In genomic region chr3:51937014-51937413, GRCh38 we compare ENCODE assay signal across 23 cellular contexts. TPM values are rescaled to one million over a fixed set of nuclear protein-coding genes. Genes with fewer than 3 reads are reported as not detected.
DNase-seq lines count a peak whose midpoint lies in the region; ATAC-seq and TF ChIP-seq lines count a peak whose summit lies in the region.
"Had no signal": no experiment of that assay in that cellular context is flagged by ENCODE, and none has a peak within 500 bp of the region (broad histone marks: within the 10 kb centered on the region; RNA-seq: fewer than 3 reads in every experiment).

No MANE protein-coding gene starts in this region.

- no peak overlapping the region for H2BK15ac ChIP-seq in IMR-90 (ENCODE audit: low read depth, low read length)

- H3K4me1 ChIP-seq in IMR-90 (ENCODE audit: control insufficient read depth, insufficient read depth, low read length) (peaks cover 2% of the 10 kb centered on the region; the same call in 1 of the 2 replicates), spleen (peaks cover 6 to 26% (median 18%) of the 10 kb centered on the region in 6 donors)

- H3K9me1 ChIP-seq in IMR-90 (ENCODE audit: insufficient read depth, low read length): no peaks in the 10 kb centered on the region

- TF ChIP-seq CTCF in IMR-90 (conservative IDR thresholded peaks at IDR 0.05; ENCODE audit: low read depth, low read length) (no peak), spleen (IDR thresholded peaks at IDR 0.05 in 8 of 11, conservative IDR thresholded peaks at IDR 0.05 in 3 of 11) (no peak)

- H3K18ac ChIP-seq in IMR-90 (ENCODE audit: low read depth, low read length): no peak overlapping the region

- TF ChIP-seq RAD21 in IMR-90 (IDR thresholded peaks at IDR 0.05; ENCODE audit: low read length): no peak

- H3K27ac ChIP-seq in IMR-90 (ENCODE audit: insufficient read depth, low read length) (no peak overlapping the region), spleen (no peak overlapping the region)
- H3K27ac ChIP-seq: neutrophil, SJSA1, testis had no signal

- 60% methylated on average over 5 of the region's 9 CpGs; no CpG with 5 or more reads in 1 of the 2 experiments for WGBS in IMR-90 (ENCODE audit: extremely low coverage in 2 of 2, insufficient read length in 1 of 2), 2 experiments
- 90 to 95% (median 92%) methylated on average over 8 to 9 of the region's 9 CpGs for WGBS in spleen, 5 donors

- no peak overlapping the region for H4K5ac ChIP-seq in IMR-90 (ENCODE audit: low read depth, low read length)

- H3K4me2 ChIP-seq in IMR-90 (ENCODE audit: low read depth, low read length): no peak overlapping the region

- no peak overlapping the region for H4K8ac ChIP-seq in IMR-90 (ENCODE audit: low read depth in 2 of 2, low read length in 2 of 2)

- H3K4ac ChIP-seq in IMR-90 (ENCODE audit: low read depth, low read length): no peak overlapping the region

- no peak for TF ChIP-seq POLR2A in IMR-90 (IDR thresholded peaks at IDR 0.05; ENCODE audit: low read depth, low read length)
- TF ChIP-seq POLR2A in erythroblast (IDR thresholded peaks at IDR 0.05; ENCODE audit: low read length): no peak
- TF ChIP-seq POLR2A in spleen (IDR thresholded peaks at IDR 0.05): no peak

- H2AK5ac ChIP-seq in IMR-90 (ENCODE audit: low read depth, low read length): no peak overlapping the region

- H3K4me3 ChIP-seq in IMR-90 (ENCODE audit: insufficient read depth, low read depth, low read length): no peak overlapping the region
- no peak overlapping the region for H3K4me3 ChIP-seq in spleen
- H3K4me3 ChIP-seq: SJSA1, testis had no signal

- no peak overlapping the region for H2AK9ac ChIP-seq in IMR-90 (replicated peaks; ENCODE audit: low read depth, low read length, poor library complexity)

- dilution Hi-C loops in IMR-90 (cut with HindIII; ENCODE audit: low sequenced_read_pairs, unreplicated experiment): no loop called here

- peaks cover 52% of the 10 kb centered on the region for H3K36me3 ChIP-seq in IMR-90 (ENCODE audit: control insufficient read depth, insufficient read depth, low read length)
- H3K36me3 ChIP-seq in spleen: peaks cover 5 to 74% (median 66%) of the 10 kb centered on the region in 6 donors

- no peak overlapping the region for H2BK120ac ChIP-seq in IMR-90 (ENCODE audit: low read depth, low read length)

- H4K91ac ChIP-seq in IMR-90 (ENCODE audit: insufficient read depth, low read depth, low read length): no peak overlapping the region

- no peak overlapping the region for H3K23ac ChIP-seq in IMR-90 (ENCODE audit: low read depth, low read length)

- BruUV-seq in IMR-90 (replicated peaks; lab: Mats Ljungman, UMichigan): no TSS peak

- H3K9me3 ChIP-seq in IMR-90 (ENCODE audit: control insufficient read depth, insufficient read depth, low read length): no peaks in the 10 kb centered on the region
- no peaks in the 10 kb centered on the region for H3K9me3 ChIP-seq in spleen
- H3K9me3 ChIP-seq: neutrophil, SJSA1, testis had no signal

- no peak overlapping the region for H3K56ac ChIP-seq in IMR-90 (ENCODE audit: extremely low read depth, insufficient read depth, low read length)

- H2BK20ac ChIP-seq in IMR-90 (ENCODE audit: low read depth, low read length): no peak overlapping the region

- H2BK5ac ChIP-seq in IMR-90 (ENCODE audit: low read depth, low read length, poor library complexity, severe bottlenecking): no peak overlapping the region

- H3K79me1 ChIP-seq in IMR-90 (ENCODE audit: low read depth in 1 of 2, low read length in 2 of 2): peaks cover 16 to 28% of the 10 kb centered on the region in 2 experiments; a peak in 2 of 4 replicates

- DNase-seq in EL: peak; percentile 14
- peak; percentile 36 for DNase-seq in IMR-90
- peak; percentile 18 to 57 for DNase-seq in erythroblast (lab: John Stamatoyannopoulos, UW)
- DNase-seq in spleen: peak; percentile 67
- no peak for DNase-seq in cerebellum (ENCODE audit: low spot score)
- DNase-seq: activated naive CD4-positive, alpha-beta T cell treated with anti-CD3 and anti-CD28 coated beads, Interleukin-2, amount 10 ng/mL, durations not matched to agents 7 days and 5 days; activated T-cell treated with anti-CD3 and anti-CD28 coated beads, Interleukin-2, amount 50 U/mL, for 4 hours; caudate nucleus; NCI-H1694; NCI-H524 treated with DMSO at 0.1 percent for 48 hours; NK-92 treated with Interleukin-12 subunit alpha and Interleukin-12 subunit beta, amount 100 ng/mL, for 24 hours; stimulated activated CD4-positive, alpha-beta T cell treated with anti-CD3 and anti-CD28 coated beads, Interleukin-4, amount 100 ng/mL, for 1 hour; stimulated activated naive B cell treated with anti-CD40 and anti-IgM and Interleukin-4, amounts not matched to agents 10 μg/mL and 1 μg/mL and 100 μg/mL, for 72 hours had no signal

- no peak for ATAC-seq in IMR-90 (ENCODE audit: low read depth)
- ATAC-seq in GM18861 (IDR thresholded peaks at IDR 0.05; ENCODE audit: unreplicated experiment): no peak
- no peak for ATAC-seq in HG03039 (IDR thresholded peaks at IDR 0.05; ENCODE audit: unreplicated experiment)
- ATAC-seq: activated T-cell treated with anti-CD3 and anti-CD28 coated beads, Interleukin-2, amount 50 U/mL, for 4 hours; Panc1; stimulated activated naive B cell treated with anti-CD40 and anti-IgM and Interleukin-4, amounts not matched to agents 10 μg/mL and 1 μg/mL and 100 μg/mL, for 72 hours; T-cell had no signal

- H4K20me1 ChIP-seq in IMR-90 (ENCODE audit: insufficient read depth, low read length): peaks cover 9% of the 10 kb centered on the region

- CTCF ChIA-PET in IMR-90 (lab: Yijun Ruan, JAX): no interaction called here

- H3K9ac ChIP-seq in IMR-90 (ENCODE audit: low read depth, low read length): no peak overlapping the region

- in situ Hi-C loops in IMR-90 (cut with MboI; ENCODE audit: low sequenced_read_pairs): loop anchor here (25.0 kb wide), 1 partner anchor 550 kb away; the partner anchor contains the start of genes MANF and RBM15B

- POLR2A ChIA-PET in IMR-90 (lab: Charles Lee; ENCODE audit: unreplicated experiment): no interaction called here

- no peak overlapping the region for H3K14ac ChIP-seq in IMR-90 (replicated peaks; ENCODE audit: low read depth, low read length)

- no peaks in the 10 kb centered on the region for H3K27me3 ChIP-seq in IMR-90 (ENCODE audit: control insufficient read depth, insufficient read depth, low read length)
- no peaks in the 10 kb centered on the region for H3K27me3 ChIP-seq in spleen (replicated peaks in 1 of 7)
- H3K27me3 ChIP-seq: neutrophil, SJSA1, testis had no signal

- H2AFZ ChIP-seq in IMR-90 (replicated peaks; ENCODE audit: low read length, poor library complexity): no peak overlapping the region

- intact Hi-C loops in IMR-90 (cut with micrococcal nuclease): no loop called here
- intact Hi-C loops in spleen (cut with DNase I; ENCODE audit: low total_unique reads): no loop called here

TF ChIP-seq in IMR-90, 13 proteins besides CTCF, POLR2A, EP300 and RAD21:
- TF ChIP-seq MAZ (IDR thresholded peaks at IDR 0.05; ENCODE audit: borderline replicate concordance, low read depth, low read length) (no peak), MAFK (IDR thresholded peaks at IDR 0.05; ENCODE audit: low read depth, low read length) (no peak), BHLHE40 (IDR thresholded peaks at IDR 0.05; ENCODE audit: low read depth, low read length) (no peak), NFE2L2 (IDR thresholded peaks at IDR 0.05; ENCODE audit: low read depth, low read length) (no peak)

RNA-seq across cellular contexts. Expression of gene RRP9, which starts 4.7 kb away (rescaled TPM):
- total RNA-seq in IMR-90 (2012; rRNA removed) (38.6 and 39.8 TPM in 2 replicates), spleen (10 to 100 TPM in 6 of 7 donors, 1 to 10 TPM in 1; 9.5 to 20.6 (median 12.5) TPM), cerebellum (7.7 TPM)
- polyA plus RNA-seq in IMR-90 (2012; rRNA removed) (30.9 and 32.1 TPM in 2 replicates), spleen (10 to 100 TPM; 18.5 to 26.6 (median 21.2) TPM)
- polyA plus RNA-seq in IMR-90 (2012; cell fraction: cytosol; rRNA removed): 27.6 and 33.0 TPM in 2 replicates
- 21.4 and 51.0 TPM in 2 replicates for polyA plus RNA-seq in IMR-90 (2012; cell fraction: nucleus; rRNA removed; ENCODE audit: low replicate concordance)

RNA-seq across cellular contexts. Expression of gene PARP3, which starts 5.1 kb away (rescaled TPM):
- total RNA-seq in IMR-90 (2012; rRNA removed): 14.4 and 16.3 TPM in 2 replicates
- 22.0 and 22.5 TPM in 2 replicates for polyA plus RNA-seq in IMR-90 (2012; rRNA removed)
- polyA plus RNA-seq in IMR-90 (2012; cell fraction: cytosol; rRNA removed): 14.1 and 15.6 TPM in 2 replicates
- 53.8 and 79.0 TPM in 2 replicates for polyA plus RNA-seq in IMR-90 (2012; cell fraction: nucleus; rRNA removed; ENCODE audit: low replicate concordance)
- 10 to 100 TPM; 23.1 to 34.2 (median 28.2) TPM for total RNA-seq in spleen
- polyA plus RNA-seq in spleen: 10 to 100 TPM in 2 of 3 donors, 1 to 10 TPM in 1; 8.2 to 18.9 (median 16.5) TPM
- total RNA-seq in cerebellum: 2.4 TPM

RNA-seq across cellular contexts. Expression of gene GPR62, which starts 18.2 kb away (rescaled TPM):
- total RNA-seq in IMR-90 (2012; rRNA removed) (under 0.01 TPM in 1 of 2 replicates, not detected in the other), spleen (under 1 TPM in 1 of 7 donors, not detected in 6; 0.39 TPM), cerebellum (0.18 TPM)
- polyA plus RNA-seq in IMR-90 (2012; rRNA removed) (not detected in 2 replicates), spleen (under 1 TPM; 0.04 to 0.06 (median 0.05) TPM)
- polyA plus RNA-seq in IMR-90 (2012; cell fraction: cytosol; rRNA removed): 0.03 TPM in 1 of 2 replicates, not detected in the other
- polyA plus RNA-seq in IMR-90 (2012; cell fraction: nucleus; rRNA removed; ENCODE audit: low replicate concordance): 0.08 and 0.35 TPM in 2 replicates
- total RNA-seq: activated T-cell treated with anti-CD3 and anti-CD28 coated beads, Interleukin-2, amount 50 U/mL, for 4 hours; dermis microvascular lymphatic vessel endothelial cell; LHCN-M2; lung microvascular endothelial cell; SJSA1; T-cell had no signal

RNA-seq across cellular contexts. Expression of gene PCBP4, which starts 30.2 kb away (rescaled TPM):
- total RNA-seq in IMR-90 (2012; rRNA removed) (70.8 and 71.1 TPM in 2 replicates), spleen (10 to 100 TPM; 17.1 to 24.6 (median 20.7) TPM), cerebellum (55.5 TPM)
- polyA plus RNA-seq in IMR-90 (2012; rRNA removed) (110 and 122 TPM in 2 replicates), spleen (10 to 100 TPM; 12.8 to 41.7 (median 23.2) TPM)
- 83.1 and 134 TPM in 2 replicates for polyA plus RNA-seq in IMR-90 (2012; cell fraction: cytosol; rRNA removed)
- 274 and 587 TPM in 2 replicates for polyA plus RNA-seq in IMR-90 (2012; cell fraction: nucleus; rRNA removed; ENCODE audit: low replicate concordance)

RNA-seq across cellular contexts. Expression of gene IQCF1, which starts 33.9 kb away (rescaled TPM):
- total RNA-seq in IMR-90 (2012; rRNA removed) (not detected in 2 replicates), spleen (not detected), cerebellum (not detected)
- polyA plus RNA-seq in IMR-90 (2012; rRNA removed) (not detected in 2 replicates), spleen (not detected)
- not detected in 2 replicates for polyA plus RNA-seq in IMR-90 (2012; cell fraction: cytosol; rRNA removed)
- 0.16 TPM in 1 of 2 replicates, not detected in the other for polyA plus RNA-seq in IMR-90 (2012; cell fraction: nucleus; rRNA removed; ENCODE audit: low replicate concordance)
- total RNA-seq: activated T-cell treated with anti-CD3 and anti-CD28 coated beads, Interleukin-2, amount 50 U/mL, for 4 hours; dermis microvascular lymphatic vessel endothelial cell; LHCN-M2; lung microvascular endothelial cell; SJSA1; T-cell had no signal
